Comparison of ENCODE assay signal across 8 cellular contexts in the genomic region with DNA sequence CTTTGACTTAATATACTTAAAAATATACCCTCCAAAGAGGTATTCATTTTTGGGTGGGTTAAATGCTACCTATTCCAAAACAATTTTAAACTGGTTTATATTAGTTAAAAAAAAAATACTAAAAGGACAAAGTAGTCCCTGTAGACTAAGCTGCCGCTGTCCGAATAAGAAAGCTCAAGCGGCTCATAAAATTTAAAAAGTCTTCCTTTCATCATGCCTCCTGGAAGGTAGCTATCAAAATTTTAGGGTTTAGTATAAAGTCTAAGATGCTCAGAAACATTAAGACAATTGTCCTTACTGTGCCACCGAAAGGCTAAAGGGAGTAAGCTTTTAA. TPM values are rescaled to one million over a fixed set of nuclear protein-coding genes. Genes with fewer than 3 reads are reported as not detected.
DNase-seq lines count a peak whose midpoint lies in the region; ATAC-seq and TF ChIP-seq lines count a peak whose summit lies in the region.

No MANE protein-coding gene starts in this region.

- peak overlapping the region; percentile 89 for H3K4me3 ChIP-seq in BE2C (ENCODE audit: low read depth, low read length)

- H3K36me3 Mint-ChIP-seq in naive B cell: no peaks in the 10 kb centered on the region

- no peaks in the 10 kb centered on the region for H3K9me3 ChIP-seq in BE2C

- DNase-seq in BE2C (no peak), caudate nucleus (lab: John Stamatoyannopoulos, UW) (no peak), naive B cell (no peak), NCI-H2029 (lab: John Stamatoyannopoulos, UW) (no peak), NCI-H510A treated with DMSO at 0.1 percent for 48 hours (lab: John Stamatoyannopoulos, UW) (no peak)
- no peak for DNase-seq in activated CD4-positive, CD25-positive, alpha-beta regulatory T cell treated with anti-CD3 and anti-CD28 coated beads, Interleukin-2, amount 50 U/mL, for 72 hours

- TF ChIP-seq CTCF in BE2C (IDR thresholded peaks at IDR 0.05; ENCODE audit: low read depth, low read length): no peak

- no peaks in the 10 kb centered on the region for H3K27me3 ChIP-seq in BE2C

- H3K36me3 ChIP-seq in BE2C: no peaks in the 10 kb centered on the region

- H3K4me1 Mint-ChIP-seq in naive B cell: peaks cover 22 to 48% (median 24%) of the 10 kb centered on the region in 3 donors

- H3K9me3 Mint-ChIP-seq in naive B cell: no peaks in the 10 kb centered on the region

- peaks cover 3 to 8% (median 6%) of the 10 kb centered on the region in 3 donors for H3K27me3 Mint-ChIP-seq in naive B cell

- no peaks in the 10 kb centered on the region for H3K4me1 ChIP-seq in BE2C

- peak overlapping the region; percentile 88 to 97 (median 93) for H3K27ac Mint-ChIP-seq in naive B cell

- ATAC-seq in HG03460 (IDR thresholded peaks at IDR 0.05; ENCODE audit: unreplicated experiment): peak; percentile 1
- peak; percentile 4 for ATAC-seq in naive B cell (ENCODE audit: low read depth in 2 of 2)
- ATAC-seq in GM18868 (IDR thresholded peaks at IDR 0.05; ENCODE audit: unreplicated experiment): no peak

- peak overlapping the region; percentile 85 for H3K27ac ChIP-seq in caudate nucleus (ENCODE audit: low read depth, low read length)

- H3K4me3 Mint-ChIP-seq in naive B cell: peak overlapping the region; percentile 91 to 98 (median 96)

RNA-seq across cellular contexts. Expression of a gene that starts 0.5 kb away (rescaled TPM):
- polyA plus RNA-seq in BE2C (2012; ENCODE audit: insufficient read depth, insufficient read length, low read depth): 13.3 TPM
- 10 to 100 TPM in 5 of 6 donors, under 1 TPM in 1; 0.71 to 18.0 (median 11.3) TPM for polyA plus RNA-seq in naive B cell (ENCODE audit: low read depth in 6 of 6)
